Comparison of ENCODE assay signal across 1 cellular context in the genomic region with DNA sequence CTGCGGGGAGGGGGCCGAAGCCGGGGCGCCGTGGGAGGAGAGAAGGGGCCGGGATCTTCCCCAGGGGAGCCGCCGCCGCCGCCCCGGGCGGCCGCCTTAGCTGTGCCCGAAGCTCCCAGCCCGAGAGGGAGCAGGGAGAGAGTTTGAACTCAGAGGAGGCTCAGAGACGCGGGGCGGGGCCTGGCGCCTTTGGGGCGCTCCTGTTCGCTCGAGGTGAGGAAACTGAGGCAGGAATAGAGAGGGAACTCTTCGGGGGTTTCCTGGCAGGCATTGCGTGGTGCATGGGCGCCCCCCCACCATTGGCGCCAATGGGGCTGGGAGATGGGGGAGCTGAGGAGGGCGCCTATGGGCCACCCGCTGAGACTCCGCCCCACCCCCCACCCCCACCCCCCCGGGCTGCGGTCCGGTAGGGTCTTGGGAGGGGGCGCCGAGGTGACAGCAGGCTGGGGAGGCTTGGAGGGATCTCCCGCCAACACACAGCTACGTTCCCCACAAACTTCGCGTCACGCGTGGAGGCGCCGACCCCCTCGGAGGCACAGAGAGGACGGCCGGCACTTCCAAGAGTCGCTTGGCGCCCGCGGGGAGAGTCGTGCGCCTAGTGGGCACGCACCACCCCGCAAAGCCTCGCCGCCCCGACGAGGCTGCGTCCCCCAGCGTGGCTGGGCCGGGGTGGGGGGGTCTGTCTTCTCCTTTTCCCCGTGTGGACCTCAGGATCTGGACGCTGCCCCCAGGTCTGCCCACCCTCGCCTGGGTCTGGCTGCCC.
TF ChIP-seq lines count a peak whose summit lies in the region.

No MANE protein-coding gene starts in this region.

TF ChIP-seq in Ishikawa, 13 proteins besides CTCF, POLR2A, EP300 and RAD21:
- TF ChIP-seq FOXM1 (IDR thresholded peaks at IDR 0.05; ENCODE audit: borderline replicate concordance, low read depth) (no peak), YY1 (IDR thresholded peaks at IDR 0.05; ENCODE audit: low read depth) (no peak), EGR1 (IDR thresholded peaks at IDR 0.05) (no peak), ZBTB7A (IDR thresholded peaks at IDR 0.05; ENCODE audit: low read depth) (peak; percentile 90), CEBPB (IDR thresholded peaks at IDR 0.05) (no peak), TAF1 (IDR thresholded peaks at IDR 0.05; ENCODE audit: low read depth) (no peak; the same call in 1 of the 2 replicates), TEAD4 (IDR thresholded peaks at IDR 0.05) (no peak), NFIC (IDR thresholded peaks at IDR 0.05) (no peak), TCF12 (IDR thresholded peaks at IDR 0.05; ENCODE audit: low read depth) (no peak)
- TF ChIP-seq, protein P1, sequence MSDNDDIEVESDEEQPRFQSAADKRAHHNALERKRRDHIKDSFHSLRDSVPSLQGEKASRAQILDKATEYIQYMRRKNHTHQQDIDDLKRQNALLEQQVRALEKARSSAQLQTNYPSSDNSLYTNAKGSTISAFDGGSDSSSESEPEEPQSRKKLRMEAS (IDR thresholded peaks at IDR 0.05): peak; percentile 40; the same call in 1 of the 2 replicates
- TF ChIP-seq, protein P2, sequence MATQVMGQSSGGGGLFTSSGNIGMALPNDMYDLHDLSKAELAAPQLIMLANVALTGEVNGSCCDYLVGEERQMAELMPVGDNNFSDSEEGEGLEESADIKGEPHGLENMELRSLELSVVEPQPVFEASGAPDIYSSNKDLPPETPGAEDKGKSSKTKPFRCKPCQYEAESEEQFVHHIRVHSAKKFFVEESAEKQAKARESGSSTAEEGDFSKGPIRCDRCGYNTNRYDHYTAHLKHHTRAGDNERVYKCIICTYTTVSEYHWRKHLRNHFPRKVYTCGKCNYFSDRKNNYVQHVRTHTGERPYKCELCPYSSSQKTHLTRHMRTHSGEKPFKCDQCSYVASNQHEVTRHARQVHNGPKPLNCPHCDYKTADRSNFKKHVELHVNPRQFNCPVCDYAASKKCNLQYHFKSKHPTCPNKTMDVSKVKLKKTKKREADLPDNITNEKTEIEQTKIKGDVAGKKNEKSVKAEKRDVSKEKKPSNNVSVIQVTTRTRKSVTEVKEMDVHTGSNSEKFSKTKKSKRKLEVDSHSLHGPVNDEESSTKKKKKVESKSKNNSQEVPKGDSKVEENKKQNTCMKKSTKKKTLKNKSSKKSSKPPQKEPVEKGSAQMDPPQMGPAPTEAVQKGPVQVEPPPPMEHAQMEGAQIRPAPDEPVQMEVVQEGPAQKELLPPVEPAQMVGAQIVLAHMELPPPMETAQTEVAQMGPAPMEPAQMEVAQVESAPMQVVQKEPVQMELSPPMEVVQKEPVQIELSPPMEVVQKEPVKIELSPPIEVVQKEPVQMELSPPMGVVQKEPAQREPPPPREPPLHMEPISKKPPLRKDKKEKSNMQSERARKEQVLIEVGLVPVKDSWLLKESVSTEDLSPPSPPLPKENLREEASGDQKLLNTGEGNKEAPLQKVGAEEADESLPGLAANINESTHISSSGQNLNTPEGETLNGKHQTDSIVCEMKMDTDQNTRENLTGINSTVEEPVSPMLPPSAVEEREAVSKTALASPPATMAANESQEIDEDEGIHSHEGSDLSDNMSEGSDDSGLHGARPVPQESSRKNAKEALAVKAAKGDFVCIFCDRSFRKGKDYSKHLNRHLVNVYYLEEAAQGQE (IDR thresholded peaks at IDR 0.05; ENCODE audit: low read depth): no peak
